27 cellular contexts compared by ENCODE assay signal in the genomic region with DNA sequence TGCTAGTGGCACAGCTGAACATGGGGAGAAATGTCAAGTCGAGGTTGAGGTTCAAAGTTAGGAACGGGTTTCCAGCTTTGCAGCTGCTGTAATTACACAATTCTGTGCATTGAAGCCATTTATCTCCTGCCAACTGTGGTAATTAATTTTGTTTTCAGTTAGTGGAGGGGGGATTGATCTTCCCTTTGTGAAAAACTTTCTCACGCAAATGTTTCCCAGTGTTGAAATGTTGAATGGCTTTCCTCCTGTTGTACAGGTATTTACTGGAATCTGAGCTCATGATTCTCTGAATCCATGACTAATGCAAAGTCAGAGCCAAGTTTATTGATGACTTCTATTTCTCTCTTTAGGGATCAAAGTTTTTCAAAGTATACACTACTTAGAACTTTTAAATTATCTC.
"Had no signal": no experiment of that assay in that cellular context is flagged by ENCODE, and none has a peak within 500 bp of the region (broad histone marks: within the 10 kb centered on the region; RNA-seq: fewer than 3 reads in every experiment).

No MANE protein-coding gene starts in this region.

- H3K4me1 Mint-ChIP-seq: activated CD4-positive, alpha-beta T cell treated with anti-CD3 and anti-CD28 coated beads, Interleukin-2, amount 10 ng/mL, durations not matched to agents 24 days and 14 days; central memory CD8-positive, alpha-beta T cell; naive thymus-derived CD4-positive, alpha-beta T cell; T-helper 17 cell had no signal

- H3K27ac ChIP-seq: heart right ventricle, left ventricle myocardium inferior, parathyroid adenoma, spleen, testis, transverse colon, uterus, WERI-Rb-1 had no signal

- H3K4me1 ChIP-seq: heart right ventricle, left ventricle myocardium inferior, parathyroid adenoma, spleen, testis, transverse colon, uterus had no signal

- DNase-seq: activated CD4-positive, alpha-beta memory T cell treated with anti-CD3 and anti-CD28 coated beads for 36 hours; activated CD4-positive, alpha-beta T cell treated with anti-CD3 and anti-CD28 coated beads, Interleukin-2, amount 10 ng/mL, durations not matched to agents 24 days and 14 days; activated CD8-positive, alpha-beta memory T cell treated with anti-CD3 and anti-CD28 coated beads, Interleukin-2, amount 50 U/mL, for 4 hours; activated gamma-delta T cell; activated naive CD4-positive, alpha-beta T cell treated with anti-CD3 and anti-CD28 coated beads, Interleukin-2, amount 50 U/mL, for 16 hours; activated T-cell treated with anti-CD3 and anti-CD28 coated beads, Interleukin-2, amount 50 U/mL, for 1 hour; amniotic stem cell; endodermal cell; foreskin fibroblast; heart right ventricle; left ventricle myocardium inferior; naive thymus-derived CD4-positive, alpha-beta T cell; nucleus accumbens; right cardiac atrium; spleen; stimulated activated CD4-positive, alpha-beta T cell treated with anti-CD3 and anti-CD28 coated beads, Interleukin-2, amount 100 ng/mL, for 48 hours; stimulated activated naive CD4-positive, alpha-beta T cell treated with Interleukin-2 at 50 U/mL for 16 hours; T-helper 17 cell; T1000; testis; transverse colon; uterus; WERI-Rb-1 had no signal

- H3K9me3 Mint-ChIP-seq: central memory CD8-positive, alpha-beta T cell; dendritic cell treated with granulocyte-macrophage colony-stimulating factor and Interleukin-4, amounts not matched to agents 40 ng/mL and 50 ng/mL, for 4 days had no signal

- H3K36me3 Mint-ChIP-seq: activated CD4-positive, alpha-beta memory T cell treated with anti-CD3 and anti-CD28 coated beads for 36 hours had no signal

- H3K4me3 ChIP-seq: heart right ventricle, left ventricle myocardium inferior, spleen, testis, transverse colon, uterus had no signal

- H3K9me3 ChIP-seq: left ventricle myocardium inferior, testis, transverse colon, uterus had no signal

- H3K79me2 ChIP-seq: parathyroid adenoma had no signal

- H3K27ac Mint-ChIP-seq: activated CD4-positive, alpha-beta memory T cell treated with anti-CD3 and anti-CD28 coated beads for 36 hours; activated CD4-positive, alpha-beta T cell treated with anti-CD3 and anti-CD28 coated beads, Interleukin-2, amount 10 ng/mL, durations not matched to agents 24 days and 14 days; dendritic cell treated with granulocyte-macrophage colony-stimulating factor and Interleukin-4, amounts not matched to agents 40 ng/mL and 50 ng/mL, for 4 days; endodermal cell; naive thymus-derived CD4-positive, alpha-beta T cell; T-helper 17 cell had no signal

- H3K9ac ChIP-seq: parathyroid adenoma had no signal

- H3K27me3 Mint-ChIP-seq: activated CD4-positive, alpha-beta memory T cell treated with anti-CD3 and anti-CD28 coated beads for 36 hours; activated CD4-positive, alpha-beta T cell treated with anti-CD3 and anti-CD28 coated beads, Interleukin-2, amount 10 ng/mL, durations not matched to agents 24 days and 14 days; central memory CD8-positive, alpha-beta T cell; dendritic cell treated with granulocyte-macrophage colony-stimulating factor and Interleukin-4, amounts not matched to agents 40 ng/mL and 50 ng/mL, for 4 days; T-helper 17 cell had no signal

- H3K36me3 ChIP-seq: heart right ventricle, left ventricle myocardium inferior, spleen, transverse colon, uterus, WERI-Rb-1 had no signal

- H2AFZ ChIP-seq: parathyroid adenoma had no signal

- H3K27me3 ChIP-seq: heart right ventricle, spleen, testis, transverse colon, uterus had no signal

- ATAC-seq: activated CD4-positive, CD25-positive, alpha-beta regulatory T cell treated with anti-CD3 and anti-CD28 coated beads, Interleukin-2, amount 50 U/mL, for 24 hours; heart right ventricle; naive thymus-derived CD4-positive, alpha-beta T cell; right cardiac atrium; T-helper 17 cell had no signal

- H3K4me3 Mint-ChIP-seq: activated CD4-positive, alpha-beta memory T cell treated with anti-CD3 and anti-CD28 coated beads for 36 hours; activated CD4-positive, alpha-beta T cell treated with anti-CD3 and anti-CD28 coated beads, Interleukin-2, amount 10 ng/mL, durations not matched to agents 24 days and 14 days; central memory CD8-positive, alpha-beta T cell; dendritic cell treated with granulocyte-macrophage colony-stimulating factor and Interleukin-4, amounts not matched to agents 40 ng/mL and 50 ng/mL, for 4 days; endodermal cell; naive thymus-derived CD4-positive, alpha-beta T cell; T-helper 17 cell had no signal
